ENCODE assay signal across 8 cellular contexts in the genomic region with DNA sequence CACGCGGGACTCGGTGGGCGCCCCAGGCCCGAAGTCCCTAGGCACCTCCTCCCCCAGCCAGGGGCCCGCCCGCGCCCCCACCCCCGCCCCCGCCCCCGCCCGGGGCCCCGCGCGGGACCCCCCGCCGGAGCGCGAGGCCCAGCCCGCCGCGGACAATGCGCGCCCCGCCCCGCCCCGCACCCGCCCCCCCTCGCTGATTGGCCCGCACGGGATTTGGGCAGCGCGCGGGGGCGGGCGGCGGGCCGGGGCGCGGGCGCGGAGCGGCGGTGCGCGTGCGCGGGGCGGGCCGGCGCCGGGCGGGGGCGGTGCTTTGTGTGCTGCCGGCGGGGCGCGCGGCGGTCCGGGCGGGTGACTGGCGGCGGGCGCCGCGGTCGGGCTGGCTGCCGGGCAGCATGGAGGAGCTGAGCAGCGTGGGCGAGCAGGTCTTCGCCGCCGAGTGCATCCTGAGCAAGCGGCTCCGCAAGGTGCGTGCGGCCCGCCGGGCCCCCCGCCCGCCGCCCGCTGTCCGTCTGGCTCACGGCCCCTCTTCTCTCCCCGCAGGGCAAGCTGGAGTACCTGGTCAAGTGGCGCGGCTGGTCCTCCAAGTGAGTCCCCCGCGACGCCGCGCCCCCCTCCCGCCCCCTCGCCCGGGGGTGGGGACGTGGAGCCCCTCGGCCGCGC. TPM values are rescaled to one million over a fixed set of nuclear protein-coding genes. Genes with fewer than 3 reads are reported as not detected.
DNase-seq lines count a peak whose midpoint lies in the region; ATAC-seq, FAIRE-seq and TF ChIP-seq lines count a peak whose summit lies in the region.

A gene (plus strand): TSS at position 305 of the 660 bp plus-strand sequence. CDS start 88 bp downstream, at position 393.

- WGBS in H1 (ENCODE audit: extremely low coverage in 1 of 2, insufficient coverage in 1 of 2, insufficient read length in 1 of 2, insufficient replicate concordance in 2 of 2, low coverage in 1 of 2, low lambda C conversion rate in 2 of 2, missing lambda C conversion rate in 1 of 2), 2 experiments, result no CpG with 5 or more reads among the region's 101 CpGs

- no peaks in the 10 kb centered on the region; a peak in 1 of 7 replicates for H3K27me3 ChIP-seq in H1 (replicated peaks in 1 of 4; ENCODE audit: control insufficient read depth in 3 of 4, extremely low read depth in 1 of 4, insufficient read depth in 3 of 4, low read length in 3 of 4)

- no peak for FAIRE-seq in H1 (lab: Jason Lieb, UNC)

- no peak within 1 kb of the TSS for H3K14ac ChIP-seq in H1 (ENCODE audit: insufficient read length)

- H2BK120ac ChIP-seq in H1 (replicated peaks; ENCODE audit: low read depth, low read length), result peak within 1 kb of the TSS; percentile 24

- peak within 1 kb of the TSS; percentile 97 to 99 for H3K4me2 ChIP-seq in H1 (ENCODE audit: insufficient read depth in 1 of 2, low read depth in 2 of 2, low read length in 2 of 2)

- peaks cover 26% of the 10 kb centered on the region for H3K79me1 ChIP-seq in H1 (ENCODE audit: low read depth, low read length)

- H3K9ac ChIP-seq in H1 (replicated peaks in 1 of 4; ENCODE audit: extremely low read depth in 1 of 4, low read depth in 3 of 4, low read length in 3 of 4), result peak within 1 kb of the TSS; percentile 58 to 92 (median 84)

- peak within 1 kb of the TSS; percentile 3; the same call in 1 of the 2 replicates for H2BK12ac ChIP-seq in H1 (ENCODE audit: low read depth, low read length)

- CTCF ChIA-PET in H1 (lab: Charles Lee; ENCODE audit: partially characterized antibody), result interaction anchor here (0.6 to 5.9 kb wide), 7 partner anchors 9 to 226 kb away, joined by 3 to 90 read pairs (median 9); a partner anchor contains a TSS

- TF ChIP-seq EP300 in H1 (IDR thresholded peaks at IDR 0.05; ENCODE audit: borderline replicate concordance in 1 of 2, low read depth in 2 of 2, low read length in 2 of 2), result no peak

- peaks cover 10% of the 10 kb centered on the region for H3K23me2 ChIP-seq in H1 (ENCODE audit: low read depth, low read length)

- peak; percentile 63 to 85 for TF ChIP-seq POLR2A in H1 (IDR thresholded peaks at IDR 0.05; ENCODE audit: control extremely low read depth in 1 of 2, low read depth in 2 of 2, low read length in 2 of 2)

- H3K27ac ChIP-seq in H1 (ENCODE audit: low read depth, low read length), result peak within 1 kb of the TSS; percentile 85

- H3K4ac ChIP-seq in H1 (replicated peaks; ENCODE audit: insufficient read length, low read depth, low read length), result peak within 1 kb of the TSS; percentile 17

- H3K36me3 ChIP-seq in H1 (ENCODE audit: control insufficient read depth in 2 of 4, insufficient read depth in 4 of 4, low read length in 3 of 4), result peaks cover 17 to 37% (median 29%) of the 10 kb centered on the region in 4 experiments; a peak in 7 of 8 replicates

- POLR2A ChIA-PET in H1 (lab: Charles Lee; ENCODE audit: partially characterized antibody), result interaction anchor here (0.6 to 5.2 kb wide), 21 partner anchors 9 to 454 kb away, joined by 3 to 77 read pairs (median 5); a partner anchor contains a TSS

- 0 out of 2 replicates have a peak within 1 kb of the TSS, but pooled peaks have one; percentile 83 for H2AK5ac ChIP-seq in H1 (ENCODE audit: low read depth, low read length)

- H2BK20ac ChIP-seq in H1 (ENCODE audit: low read length), result no peak within 1 kb of the TSS

- DNase-seq in NCI-H1694 treated with DMSO at 0.1 percent for 48 hours (lab: John Stamatoyannopoulos, UW) (peak; percentile 56), NCI-H1694 (lab: John Stamatoyannopoulos, UW) (no peak), NCI-H774 (lab: John Stamatoyannopoulos, UW) (peak; percentile 82), H1 (ENCODE audit: low read depth in 1 of 2, low spot score in 2 of 2) (peak in 1 of 2 experiments; percentile 85), mesenteric fat pad (ENCODE audit: low spot score) (peak; percentile 93)
- peak; percentile 91 for DNase-seq in activated CD8-positive, alpha-beta memory T cell treated with anti-CD3 and anti-CD28 coated beads for 24 hours
- peak; percentile 73 for DNase-seq in stimulated activated CD8-positive, alpha-beta memory T cell treated with anti-CD3 and anti-CD28 coated beads, Interleukin-15, amount 100 ng/mL, for 24 hours (ENCODE audit: low read depth)

- no peak within 1 kb of the TSS for H2BK15ac ChIP-seq in H1 (ENCODE audit: low read length)

- no peak within 1 kb of the TSS for H3K23ac ChIP-seq in H1 (ENCODE audit: insufficient read length)

- peaks cover 18 to 32% of the 10 kb centered on the region in 2 experiments for H4K20me1 ChIP-seq in H1 (replicated peaks in 1 of 2; ENCODE audit: control insufficient read depth in 1 of 2, insufficient read depth in 2 of 2, low read length in 2 of 2)

- H2AFZ ChIP-seq in H1 (ENCODE audit: low read length), result no peak within 1 kb of the TSS

- H3K79me2 ChIP-seq in H1 (ENCODE audit: control insufficient read depth in 1 of 2, insufficient read depth in 2 of 2, low read length in 2 of 2), result peaks cover 0 to 29% of the 10 kb centered on the region in 2 experiments; a peak in 2 of 4 replicates

- no peak for TF ChIP-seq CTCF in H1 (IDR thresholded peaks at IDR 0.05; ENCODE audit: control extremely low read depth in 1 of 3, insufficient read depth in 1 of 3, low read depth in 1 of 3, low read length in 3 of 3)

- peaks cover 4 to 19% (median 15%) of the 10 kb centered on the region in 4 experiments for H3K4me1 ChIP-seq in H1 (replicated peaks in 1 of 4; ENCODE audit: control insufficient read depth in 3 of 4, insufficient read depth in 4 of 4, low read length in 3 of 4)

- ATAC-seq in HG03045 (IDR thresholded peaks at IDR 0.05; ENCODE audit: unreplicated experiment), result peak; percentile 68

- H4K8ac ChIP-seq in H1 (ENCODE audit: extremely low read depth, insufficient read depth, low read length), result peak within 1 kb of the TSS; percentile 94

- H2BK5ac ChIP-seq in H1 (ENCODE audit: low read depth, low read length), result peak within 1 kb of the TSS; percentile 71; the same call in 1 of the 2 replicates

- H4K5ac ChIP-seq in H1 (ENCODE audit: insufficient read length, low read depth, low read length), result peak within 1 kb of the TSS; percentile 34

- H3K4me3 ChIP-seq in H1 (ENCODE audit: extremely low read depth in 1 of 4, insufficient read depth in 2 of 4, low read depth in 3 of 4, low read length in 4 of 4), result peak within 1 kb of the TSS; percentile 57 to 97 (median 83)

- H3K56ac ChIP-seq in H1 (replicated peaks; ENCODE audit: insufficient read length, low read depth, low read length), result peak within 1 kb of the TSS; percentile 65

- H4K91ac ChIP-seq in H1 (replicated peaks; ENCODE audit: insufficient read length, low read length), result peak within 1 kb of the TSS; percentile 17

- no peak for TF ChIP-seq RAD21 in H1 (IDR thresholded peaks at IDR 0.05 in 1 of 2, conservative IDR thresholded peaks at IDR 0.05 in 1 of 2; ENCODE audit: low read depth in 2 of 2, low read length in 2 of 2)

- peak within 1 kb of the TSS; percentile 98 for H3K18ac ChIP-seq in H1 (ENCODE audit: extremely low read depth, low read length)

- H3K9me3 ChIP-seq in H1 (ENCODE audit: insufficient read depth in 2 of 2, low read depth in 1 of 2, low read length in 1 of 2), result no peaks in the 10 kb centered on the region

TF ChIP-seq in H1, 55 proteins besides CTCF, POLR2A, EP300 and RAD21:
- TF ChIP-seq FOSL1 (IDR thresholded peaks at IDR 0.05; ENCODE audit: insufficient read depth, low read depth, low read length) (no peak), TAF1 (IDR thresholded peaks at IDR 0.05; ENCODE audit: low read depth, low read length) (peak; percentile 6), KDM4A (IDR thresholded peaks at IDR 0.05; ENCODE audit: low read depth, low read length, severe bottlenecking) (peak; percentile 29), JUN (IDR thresholded peaks at IDR 0.05; ENCODE audit: low read depth, low read length) (no peak), PHF8 (conservative IDR thresholded peaks at IDR 0.05; ENCODE audit: low read depth, low read length) (peak; percentile 81; the same call in 1 of the 2 replicates), NRF1 (IDR thresholded peaks at IDR 0.05; ENCODE audit: low read depth, low read length) (peak; percentile 11; the same call in 1 of the 2 replicates), SP2 (IDR thresholded peaks at IDR 0.05; ENCODE audit: low read length) (no peak)
- TF ChIP-seq, protein P1, sequence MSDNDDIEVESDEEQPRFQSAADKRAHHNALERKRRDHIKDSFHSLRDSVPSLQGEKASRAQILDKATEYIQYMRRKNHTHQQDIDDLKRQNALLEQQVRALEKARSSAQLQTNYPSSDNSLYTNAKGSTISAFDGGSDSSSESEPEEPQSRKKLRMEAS (IDR thresholded peaks at IDR 0.05), result 0 out of 2 replicates have a peak, but pooled peaks have one; percentile 51

RNA-seq across cellular contexts. Expression of the gene that starts here (rescaled TPM):
- total RNA-seq in H1 (2021; fragmentation: NEBNext Ultra II Directional; extraction: Animal tissue kit (Norgen Biotek cat#: 25700)), result 83.9 and 85.9 TPM in 2 replicates
- polyA plus RNA-seq in H1 (2011; rRNA removed), result 64.3 and 86.5 TPM in 2 replicates
- 76.8 TPM for polyA plus RNA-seq in H1 (2011; cell fraction: cytosol; rRNA removed)
- 109 TPM for polyA plus RNA-seq in H1 (2011; cell fraction: nucleus; rRNA removed)
- polyA plus RNA-seq in H1 (2012, experiment 1 of 2), result 48.6 to 73.4 TPM (median 65.8 TPM) in 4 replicates
- 53.8 TPM for polyA plus RNA-seq in H1 (2012, experiment 2 of 2)
- 40.5 TPM for polyA plus RNA-seq in H1 (2013, experiment 1 of 2)
- polyA plus RNA-seq in H1 (2013, experiment 2 of 2), result 39.5 TPM
- polyA minus RNA-seq in H1 (2011; rRNA and poly(A)+ RNA removed), result 45.5 and 56.4 TPM in 2 replicates
- polyA minus RNA-seq in H1 (2011; cell fraction: cytosol; rRNA and poly(A)+ RNA removed), result 70.0 TPM
- 61.7 TPM for polyA minus RNA-seq in H1 (2011; cell fraction: nucleus; rRNA and poly(A)+ RNA removed)
- 2.9 TPM for total RNA-seq in mesenteric fat pad

Comparison
In these comparisons a context has a peak if more than half of its experiments do, and no peak if none do; other contexts are left out.
1. RNA of the gene that starts here (total RNA-seq): 83.9 to 85.9 TPM in H1; 2.9 TPM in mesenteric fat pad (single experiment); every median in the first group is over 10 times any median in the second.